Comparison of ENCODE assay signal across 9 cellular contexts in genomic region chr4:25123236-25123635, GRCh38. TPM values are rescaled to one million over a fixed set of nuclear protein-coding genes. Genes with fewer than 3 reads are reported as not detected.
DNase-seq lines count a peak whose midpoint lies in the region; ATAC-seq and TF ChIP-seq lines count a peak whose summit lies in the region.
"Had no signal": no experiment of that assay in that cellular context is flagged by ENCODE, and none has a peak within 500 bp of the region (broad histone marks: within the 10 kb centered on the region; RNA-seq: fewer than 3 reads in every experiment).

No MANE protein-coding gene starts in this region.

- H3K9me3 ChIP-seq in OCI-LY7 (ENCODE audit: low read length): no peaks in the 10 kb centered on the region
- H3K9me3 ChIP-seq: heart left ventricle had no signal

- BruUV-seq in OCI-LY7 (replicated peaks; lab: Mats Ljungman, UMichigan): no TSS peak

- no peaks in the 10 kb centered on the region for H3K36me3 ChIP-seq in GM06990 (ENCODE audit: control insufficient read depth, insufficient read depth, low read length)
- H3K36me3 ChIP-seq in OCI-LY7 (ENCODE audit: insufficient read depth, low read length): peaks cover 22% of the 10 kb centered on the region

- no peaks in the 10 kb centered on the region for H3K27me3 ChIP-seq in GM06990 (replicated peaks; ENCODE audit: control insufficient read depth, insufficient read depth, low read length)
- H3K27me3 ChIP-seq: heart left ventricle had no signal

- POLR2A ChIA-PET in OCI-LY7 (lab: Charles Lee): no interaction called here

- no peak overlapping the region for H3K4me2 ChIP-seq in OCI-LY7 (ENCODE audit: low read length)

- no peaks in the 10 kb centered on the region for H3K4me1 ChIP-seq in OCI-LY7 (ENCODE audit: insufficient read depth, low read length, poor library complexity, severe bottlenecking)
- H3K4me1 ChIP-seq: heart left ventricle had no signal

- intact Hi-C loops in Right ventricle myocardium superior (cut with DNase I) (no loop called here), OCI-LY7 (cut with micrococcal nuclease; ENCODE audit: unreplicated experiment) (no loop called here)

- no peak overlapping the region for H2AFZ ChIP-seq in OCI-LY7 (ENCODE audit: low read length)

- ATAC-seq in GM18867 (IDR thresholded peaks at IDR 0.05; ENCODE audit: unreplicated experiment) (peak; percentile 95), GM21717 (IDR thresholded peaks at IDR 0.05; ENCODE audit: unreplicated experiment) (peak; percentile 99), HG03139 (IDR thresholded peaks at IDR 0.05; ENCODE audit: unreplicated experiment) (peak; percentile 86), Right ventricle myocardium superior (ENCODE audit: poor library complexity) (no peak)
- ATAC-seq: heart left ventricle had no signal

- CTCF ChIA-PET in OCI-LY7 (lab: Charles Lee; ENCODE audit: unreplicated experiment): no interaction called here

- no peak overlapping the region for H3K27ac ChIP-seq in OCI-LY7 (ENCODE audit: low read depth, low read length, poor library complexity, severe bottlenecking)
- H3K27ac ChIP-seq: heart left ventricle had no signal

- no peaks in the 10 kb centered on the region for H4K20me1 ChIP-seq in OCI-LY7 (ENCODE audit: insufficient read depth, low read length)

- H3K9me2 ChIP-seq in OCI-LY7 (ENCODE audit: insufficient read depth, low read length): no peaks in the 10 kb centered on the region

- DNase-seq in GM06990 (ENCODE audit: extremely low read depth, insufficient read length) (peak; percentile 36), Right ventricle myocardium superior (no peak), H4 (ENCODE audit: low spot score) (no peak), HuH-7 (ENCODE audit: low spot score) (no peak), OCI-LY7 (ENCODE audit: low spot score) (no peak)
- DNase-seq: heart left ventricle had no signal

- no peak overlapping the region for H3K4me3 ChIP-seq in GM06990 (replicated peaks; ENCODE audit: low read depth, low read length)
- H3K4me3 ChIP-seq in OCI-LY7 (ENCODE audit: low read depth, low read length, poor library complexity, severe bottlenecking): no peak overlapping the region
- H3K4me3 ChIP-seq: heart left ventricle had no signal

- TF ChIP-seq CTCF in GM06990 (IDR thresholded peaks at IDR 0.05; ENCODE audit: insufficient read depth, low read length, poor library complexity, severe bottlenecking): no peak
- no peak for TF ChIP-seq CTCF in OCI-LY7 (conservative IDR thresholded peaks at IDR 0.05; ENCODE audit: low read length)

- H3K79me2 ChIP-seq in OCI-LY7 (ENCODE audit: insufficient read depth, low read depth, low read length): no peaks in the 10 kb centered on the region

RNA-seq across cellular contexts. Expression of gene SEPSECS, which starts 37.0 kb away (rescaled TPM):
- 5.0 TPM for total RNA-seq in Right ventricle myocardium superior
- total RNA-seq in H4 (2014; rRNA removed; shearing (Covaris generic)): 4.7 and 6.5 TPM in 2 replicates
- total RNA-seq in OCI-LY7 (2014; rRNA removed; shearing (Covaris generic)): 5.0 and 5.8 TPM in 2 replicates
- total RNA-seq in OCI-LY7 (2022): 13.0 and 15.9 TPM in 2 replicates
